Comparison of ENCODE assay signal across 17 cellular contexts in the genomic region with DNA sequence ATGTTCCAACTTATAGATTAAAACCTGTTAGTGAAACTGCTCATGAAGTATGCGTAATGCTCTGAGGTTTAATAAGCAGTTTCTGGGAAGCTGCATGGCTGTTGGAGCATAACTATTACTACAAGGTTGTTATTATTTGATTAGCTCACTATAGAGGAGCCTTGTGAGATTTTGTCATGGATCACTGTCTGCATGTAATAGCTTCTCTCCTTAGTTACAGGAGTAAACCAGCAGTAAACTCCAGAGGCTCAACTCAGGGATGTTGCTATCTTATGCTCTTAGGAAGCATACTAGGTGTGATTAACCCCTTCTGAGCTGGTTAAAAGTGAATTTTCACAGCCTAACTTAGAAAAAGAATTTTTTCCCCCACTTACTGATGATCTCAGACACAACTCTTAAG.
A peak's percentile ranks its signal among the peaks of the same experiment; 100 is the strongest.
DNase-seq lines count a peak whose midpoint lies in the region; TF ChIP-seq lines count a peak whose summit lies in the region.
"Had no signal": no experiment of that assay in that cellular context is flagged by ENCODE, and none has a peak within 500 bp of the region (broad histone marks: within the 10 kb centered on the region; RNA-seq: fewer than 3 reads in every experiment).

No MANE protein-coding gene starts in this region.

- no peak overlapping the region for H3K4ac ChIP-seq in mesendoderm (ENCODE audit: low read depth, low read length)

- no peaks in the 10 kb centered on the region for H3K79me2 ChIP-seq in mesendoderm (ENCODE audit: control insufficient read depth, insufficient read depth, low read length)

- no peak overlapping the region for H2BK15ac ChIP-seq in mesendoderm (replicated peaks; ENCODE audit: low read depth)

- no peak overlapping the region for H3K18ac ChIP-seq in mesendoderm (ENCODE audit: low read length)

- no peaks in the 10 kb centered on the region for H3K27me3 ChIP-seq in kidney epithelial cell (ENCODE audit: control insufficient read depth, insufficient read depth, low read length)
- no peaks in the 10 kb centered on the region for H3K27me3 ChIP-seq in mesendoderm (ENCODE audit: insufficient read depth, low read length, poor library complexity)
- H3K27me3 ChIP-seq in H7 (ENCODE audit: control insufficient read depth, insufficient read depth, low read length): no peaks in the 10 kb centered on the region
- H3K27me3 ChIP-seq: BLaER1 had no signal

- no peaks in the 10 kb centered on the region for H3K79me1 ChIP-seq in mesendoderm (ENCODE audit: low read length)

- no peak for TF ChIP-seq CTCF in kidney epithelial cell (IDR thresholded peaks at IDR 0.05; ENCODE audit: insufficient read depth, low read length, poor library complexity, severe bottlenecking)

- DNase-seq in Caki2 (ENCODE audit: low read depth): peak; percentile 78
- peak; percentile 18 for DNase-seq in NCI-H2227 treated with DMSO at 0.1 percent for 48 hours (lab: John Stamatoyannopoulos, UW)
- peak; percentile 77 for DNase-seq in kidney epithelial cell (ENCODE audit: low read depth)
- peak; percentile 64 for DNase-seq in mesendoderm
- no peak for DNase-seq in activated CD4-positive, alpha-beta T cell treated with anti-CD3 and anti-CD28 coated beads, Interleukin-2, amount 50 U/mL, for 1 hour
- no peak for DNase-seq in H7
- DNase-seq in substantia nigra (lab: John Stamatoyannopoulos, UW): no peak
- DNase-seq in central memory CD4-positive, alpha-beta T cell: no peak
- DNase-seq: 8988T; CD4-positive, alpha-beta memory T cell; DMS 273 treated with DMSO at 0.1 percent for 48 hours; DMS53; DND-41; EL; HCEC 1CT had no signal

- H3K23ac ChIP-seq in mesendoderm (ENCODE audit: low read length): no peak overlapping the region

- H4K8ac ChIP-seq in mesendoderm (ENCODE audit: low read depth, low read length): no peak overlapping the region

- WGBS in mesendoderm (ENCODE audit: extremely low coverage, insufficient coverage, low lambda C conversion rate): no CpG with 5 or more reads among the region's 1 CpG

- no peak overlapping the region for H4K5ac ChIP-seq in mesendoderm (ENCODE audit: low read length)

- no peak overlapping the region for H2BK120ac ChIP-seq in mesendoderm (ENCODE audit: low read depth, low read length)

- no peak overlapping the region for H3K9ac ChIP-seq in mesendoderm (ENCODE audit: low read length)
- H3K9ac ChIP-seq: BLaER1 had no signal

- in situ Hi-C loops in Caki2 (cut with HindIII; ENCODE audit: low pct_unique_long_range_greater_than_20kb, low sequenced_read_pairs): no loop called here

- H3K4me1 ChIP-seq in mesendoderm (ENCODE audit: control insufficient read depth, low read depth, low read length): no peaks in the 10 kb centered on the region

- no peaks in the 10 kb centered on the region for H3K36me3 ChIP-seq in kidney epithelial cell (ENCODE audit: control insufficient read depth, insufficient read depth, low read length)
- H3K36me3 ChIP-seq in mesendoderm (ENCODE audit: control insufficient read depth, insufficient read depth, low read length): no peaks in the 10 kb centered on the region
- H3K36me3 ChIP-seq in H7 (replicated peaks; ENCODE audit: control insufficient read depth, insufficient read depth, low read length): no peaks in the 10 kb centered on the region
- H3K36me3 ChIP-seq: BLaER1 had no signal

- no peak overlapping the region for H3K4me3 ChIP-seq in kidney epithelial cell (ENCODE audit: low read depth, low read length)
- H3K4me3 ChIP-seq in mesendoderm (ENCODE audit: low read length): no peak overlapping the region
- no peak overlapping the region for H3K4me3 ChIP-seq in H7 (ENCODE audit: insufficient read depth, low read depth, low read length)
- H3K4me3 ChIP-seq: BLaER1, GM12878 had no signal

- H3K27ac ChIP-seq in mesendoderm (ENCODE audit: low read depth, low read length) (no peak overlapping the region), substantia nigra (ENCODE audit: low read depth, low read length, poor library complexity, severe bottlenecking) (no peak overlapping the region)
- H3K27ac ChIP-seq: BLaER1 had no signal

- no peak overlapping the region for H2BK5ac ChIP-seq in mesendoderm (ENCODE audit: low read length)

- H3K4me2 ChIP-seq in mesendoderm (ENCODE audit: low read length): no peak overlapping the region
- H3K4me2 ChIP-seq: BLaER1 had no signal

- H3K56ac ChIP-seq in mesendoderm (ENCODE audit: low read length): no peak overlapping the region

- no peak overlapping the region for H2AK5ac ChIP-seq in mesendoderm (ENCODE audit: low read length)

Comparison
In these comparisons a context has a peak if more than half of its experiments do, and no peak if none do; other contexts are left out.
1. DNase-seq: peak in Caki2 (single experiment), NCI-H2227 treated with DMSO at 0.1 percent for 48 hours (single experiment), kidney epithelial cell (single experiment) and mesendoderm (single experiment); none in activated CD4-positive, alpha-beta T cell treated with anti-CD3 and anti-CD28 coated beads, Interleukin-2, amount 50 U/mL, for 1 hour (single experiment), H7 (single experiment), substantia nigra (0 of 49) and central memory CD4-positive, alpha-beta T cell (single experiment).